ENCODE assay signal across 2 cellular contexts in genomic region chr11:71240865-71241691, GRCh38.
TF ChIP-seq lines count a peak whose summit lies in the region.

No MANE protein-coding gene starts in this region.

TF ChIP-seq in SK-N-SH, 30 proteins besides CTCF, POLR2A, EP300 and RAD21:
- TF ChIP-seq IRF3 (IDR thresholded peaks at IDR 0.05; ENCODE audit: low read depth, low read length) (no peak), MEF2A (IDR thresholded peaks at IDR 0.05; ENCODE audit: borderline replicate concordance, low read depth) (no peak), EZH2phosphoT487 (IDR thresholded peaks at IDR 0.05; ENCODE audit: borderline replicate concordance, low read depth) (no peak), FOXJ3 (CRISPR knock-in tag; IDR thresholded peaks at IDR 0.05) (no peak), MAX (IDR thresholded peaks at IDR 0.05; ENCODE audit: low read depth) (no peak), YY1 (IDR thresholded peaks at IDR 0.05; ENCODE audit: low read depth) (no peak), RXRA (IDR thresholded peaks at IDR 0.05; ENCODE audit: borderline replicate concordance, low read depth) (no peak), USF1 (IDR thresholded peaks at IDR 0.05; ENCODE audit: borderline replicate concordance, low read depth) (no peak), ELF1 (IDR thresholded peaks at IDR 0.05) (no peak), ZBTB33 (IDR thresholded peaks at IDR 0.05; ENCODE audit: borderline replicate concordance, low read depth) (no peak), TAF1 (IDR thresholded peaks at IDR 0.05; ENCODE audit: borderline replicate concordance, low read depth, low read length) (no peak), MXI1 (IDR thresholded peaks at IDR 0.05; ENCODE audit: low read depth, low read length) (no peak), REST (IDR thresholded peaks at IDR 0.05; ENCODE audit: low read depth, low read length) (no peak), NFIC (IDR thresholded peaks at IDR 0.05; ENCODE audit: borderline replicate concordance) (no peak), GATA2 (CRISPR knock-in tag; IDR thresholded peaks at IDR 0.05) (no peak)

TF ChIP-seq in SK-N-SH treated with all-trans-retinoic acid at 6 μM for 48 hours, 23 proteins besides CTCF, POLR2A, EP300 and RAD21 (continued from another document):
- TF ChIP-seq PATZ1 (CRISPR knock-in tag; IDR thresholded peaks at IDR 0.05; ENCODE audit: borderline replicate concordance) (no peak), ZNF70 (CRISPR knock-in tag; IDR thresholded peaks at IDR 0.05) (no peak), ZNF8 (CRISPR knock-in tag; IDR thresholded peaks at IDR 0.05) (no peak), ZNF565 (CRISPR knock-in tag; conservative IDR thresholded peaks at IDR 0.05; ENCODE audit: low read depth) (no peak), RARB (CRISPR knock-in tag; IDR thresholded peaks at IDR 0.05) (no peak), TSHZ2 (CRISPR knock-in tag; IDR thresholded peaks at IDR 0.05) (no peak), ZC3H10 (CRISPR knock-in tag; IDR thresholded peaks at IDR 0.05) (no peak), ZFP3 (CRISPR knock-in tag; IDR thresholded peaks at IDR 0.05) (no peak), SNAI2 (CRISPR knock-in tag; IDR thresholded peaks at IDR 0.05) (no peak), CSRNP3 (CRISPR knock-in tag; IDR thresholded peaks at IDR 0.05) (no peak)
TF ChIP-seq in SK-N-SH treated with all-trans-retinoic acid at 6 μM for 48 hours: peak in this region for 0.
